9 cellular contexts compared by ENCODE assay signal in genomic region chr15:60299452-60300047, GRCh38.
A peak's percentile ranks its signal among the peaks of the same experiment; 100 is the strongest.
DNase-seq lines count a peak whose midpoint lies in the region; ATAC-seq and TF ChIP-seq lines count a peak whose summit lies in the region.
"Had no signal": no experiment of that assay in that cellular context is flagged by ENCODE, and none has a peak within 500 bp of the region (broad histone marks: within the 10 kb centered on the region; RNA-seq: fewer than 3 reads in every experiment).

No MANE protein-coding gene starts in this region.

- H3K4me1 Mint-ChIP-seq in GM23338 (peaks cover 5% of the 10 kb centered on the region; the same call in 2 of the 3 replicates), natural killer cell (no peaks in the 10 kb centered on the region)
- H3K4me1 Mint-ChIP-seq: activated naive CD8-positive, alpha-beta T cell treated with anti-CD3 and anti-CD28 coated beads, Interleukin-2, amount 10 ng/mL, durations not matched to agents 7 days and 5 days had no signal

- no peak for TF ChIP-seq POLR2A in ovary (IDR thresholded peaks at IDR 0.05)

- H3K9me2 ChIP-seq in GM23338 (ENCODE audit: insufficient read depth) (no peaks in the 10 kb centered on the region; the same call in 1 of the 2 replicates), OCI-LY7 (ENCODE audit: insufficient read depth, low read length) (no peaks in the 10 kb centered on the region)

- H3K36me3 Mint-ChIP-seq in GM23338 (ENCODE audit: low read depth) (peaks cover 14% of the 10 kb centered on the region), natural killer cell (no peaks in the 10 kb centered on the region)
- H3K36me3 Mint-ChIP-seq: activated naive CD8-positive, alpha-beta T cell treated with anti-CD3 and anti-CD28 coated beads, Interleukin-2, amount 10 ng/mL, durations not matched to agents 7 days and 5 days had no signal

- no peak overlapping the region for H3K4me3 Mint-ChIP-seq in GM23338
- no peak overlapping the region for H3K4me3 Mint-ChIP-seq in natural killer cell
- H3K4me3 Mint-ChIP-seq: activated naive CD8-positive, alpha-beta T cell treated with anti-CD3 and anti-CD28 coated beads, Interleukin-2, amount 10 ng/mL, durations not matched to agents 7 days and 5 days had no signal

- peak; percentile 23 to 36; a peak in 2 of 4 replicates for TF ChIP-seq CTCF in GM23338 (conservative IDR thresholded peaks at IDR 0.05; ENCODE audit: low read depth in 2 of 2)
- no peak for TF ChIP-seq CTCF in ovary (IDR thresholded peaks at IDR 0.05)
- TF ChIP-seq CTCF in OCI-LY7 (conservative IDR thresholded peaks at IDR 0.05; ENCODE audit: low read length): no peak
- TF ChIP-seq CTCF in natural killer cell (IDR thresholded peaks at IDR 0.05): no peak

- H3K36me3 ChIP-seq in GM23338 (ENCODE audit: insufficient read depth): peaks cover 5% of the 10 kb centered on the region; the same call in 1 of the 2 replicates
- no peaks in the 10 kb centered on the region for H3K36me3 ChIP-seq in endocrine pancreas (ENCODE audit: control insufficient read depth, insufficient read depth, low read length)
- H3K36me3 ChIP-seq in ovary: no peaks in the 10 kb centered on the region
- H3K36me3 ChIP-seq in OCI-LY7 (ENCODE audit: insufficient read depth, low read length): no peaks in the 10 kb centered on the region

- 5 to 15% (median 8%) methylated on average over 18 of the region's 18 CpGs for WGBS in ovary, 3 donors

- H3K4me3 ChIP-seq in GM23338: no peak overlapping the region
- peak overlapping the region; percentile 35 for H3K4me3 ChIP-seq in endocrine pancreas (ENCODE audit: control insufficient read depth, insufficient read depth, low read length)
- no peak overlapping the region for H3K4me3 ChIP-seq in ovary
- H3K4me3 ChIP-seq in OCI-LY7 (ENCODE audit: low read depth, low read length, poor library complexity, severe bottlenecking): no peak overlapping the region

- H3K9me3 ChIP-seq in endocrine pancreas (ENCODE audit: control insufficient read depth, low read length): no peaks in the 10 kb centered on the region
- H3K9me3 ChIP-seq in ovary: no peaks in the 10 kb centered on the region
- H3K9me3 ChIP-seq in OCI-LY7 (ENCODE audit: low read length): no peaks in the 10 kb centered on the region

- H3K9ac ChIP-seq in endocrine pancreas (ENCODE audit: control insufficient read depth, insufficient read depth, low read length): no peak overlapping the region

- ATAC-seq in GM23338 (peak; percentile 82), GM18870 (IDR thresholded peaks at IDR 0.05; ENCODE audit: unreplicated experiment) (no peak), natural killer cell (no peak)

- H3K27me3 ChIP-seq in GM23338 (ENCODE audit: insufficient read depth) (no peaks in the 10 kb centered on the region), endocrine pancreas (ENCODE audit: control insufficient read depth, insufficient read depth, low read length) (no peaks in the 10 kb centered on the region), ovary (no peaks in the 10 kb centered on the region)

- H3K79me2 ChIP-seq in GM23338 (replicated peaks; ENCODE audit: insufficient read depth) (no peaks in the 10 kb centered on the region), OCI-LY7 (ENCODE audit: insufficient read depth, low read depth, low read length) (no peaks in the 10 kb centered on the region)

- H3K27ac ChIP-seq in GM23338 (ENCODE audit: low read depth) (no peak overlapping the region), ovary (no peak overlapping the region), OCI-LY7 (ENCODE audit: low read depth, low read length, poor library complexity, severe bottlenecking) (no peak overlapping the region)

- intact Hi-C loops in ovary (cut with DNase I): no loop called here
- intact Hi-C loops in OCI-LY7 (cut with micrococcal nuclease; ENCODE audit: unreplicated experiment): no loop called here
- intact Hi-C loops in natural killer cell (cut with micrococcal nuclease): no loop called here

- POLR2A ChIA-PET in OCI-LY7 (lab: Charles Lee): no interaction called here

- H3K4me2 ChIP-seq in GM23338 (no peak overlapping the region), OCI-LY7 (ENCODE audit: low read length) (no peak overlapping the region)

- H3K9me3 Mint-ChIP-seq in GM23338 (peaks cover 24% of the 10 kb centered on the region), natural killer cell (peaks cover 0 to 2% of the 10 kb centered on the region in 2 donors)

- CTCF ChIA-PET in OCI-LY7 (lab: Charles Lee; ENCODE audit: unreplicated experiment): no interaction called here

- H2AFZ ChIP-seq in GM23338: peak overlapping the region; percentile 88; the same call in 1 of the 2 replicates
- no peak overlapping the region for H2AFZ ChIP-seq in OCI-LY7 (ENCODE audit: low read length)

- H4K20me1 ChIP-seq in GM23338 (replicated peaks; ENCODE audit: insufficient read depth) (no peaks in the 10 kb centered on the region), OCI-LY7 (ENCODE audit: insufficient read depth, low read length) (no peaks in the 10 kb centered on the region)

- peak; percentile 48 for DNase-seq in GM23338 (ENCODE audit: low spot score)
- DNase-seq in NCI-H446 treated with DMSO at 0.1 percent for 48 hours (lab: John Stamatoyannopoulos, UW): peak; percentile 93
- DNase-seq in ovary: peak; percentile 15 to 47 (median 30)
- DNase-seq in OCI-LY7 (ENCODE audit: low spot score): no peak
- DNase-seq in CD1c-positive myeloid dendritic cell (ENCODE audit: extremely low spot score): no peak
- no peak for DNase-seq in natural killer cell
- DNase-seq: activated naive CD8-positive, alpha-beta T cell treated with anti-CD3 and anti-CD28 coated beads, Interleukin-2, amount 10 ng/mL, durations not matched to agents 7 days and 5 days had no signal

- H3K27ac Mint-ChIP-seq in GM23338 (no peak overlapping the region), natural killer cell (no peak overlapping the region)
- H3K27ac Mint-ChIP-seq: activated naive CD8-positive, alpha-beta T cell treated with anti-CD3 and anti-CD28 coated beads, Interleukin-2, amount 10 ng/mL, durations not matched to agents 7 days and 5 days had no signal

- peaks cover 3% of the 10 kb centered on the region for H3K27me3 Mint-ChIP-seq in GM23338 (ENCODE audit: insufficient read depth, low read depth, poor library complexity)
- H3K27me3 Mint-ChIP-seq in natural killer cell (ENCODE audit: low read depth in 2 of 2): peaks cover 16% of the 10 kb centered on the region in 2 donors

- H3F3A ChIP-seq in GM23338 (replicated peaks; ENCODE audit: low read depth): no peaks in the 10 kb centered on the region

- BruUV-seq in OCI-LY7 (replicated peaks; lab: Mats Ljungman, UMichigan): no TSS peak

- H3K4me1 ChIP-seq in GM23338 (ENCODE audit: insufficient read depth) (no peaks in the 10 kb centered on the region), endocrine pancreas (ENCODE audit: control insufficient read depth, insufficient read depth, low read length) (peaks cover 4% of the 10 kb centered on the region), ovary (ENCODE audit: insufficient read depth) (no peaks in the 10 kb centered on the region), OCI-LY7 (ENCODE audit: insufficient read depth, low read length, poor library complexity, severe bottlenecking) (no peaks in the 10 kb centered on the region)

- no peak for TF ChIP-seq EP300 in ovary (IDR thresholded peaks at IDR 0.05)

TF ChIP-seq in GM23338, 12 proteins besides CTCF, POLR2A, EP300 and RAD21:
- no peak for TF ChIP-seq ZNF331 (CRISPR knock-in tag; IDR thresholded peaks at IDR 0.05; ENCODE audit: low read depth)
- no peak for TF ChIP-seq ETS1 (IDR thresholded peaks at IDR 0.05)
- TF ChIP-seq EZH2phosphoT487 (IDR thresholded peaks at IDR 0.05; ENCODE audit: unreplicated experiment): no peak
- no peak for TF ChIP-seq EZH2 (IDR thresholded peaks at IDR 0.05; ENCODE audit: low read depth, unreplicated experiment)
- TF ChIP-seq REST (IDR thresholded peaks at IDR 0.05; ENCODE audit: unreplicated experiment): no peak
- no peak for TF ChIP-seq STAT1 (IDR thresholded peaks at IDR 0.05; ENCODE audit: unreplicated experiment)

Comparison
In these comparisons a context has a peak if more than half of its experiments do, and no peak if none do; other contexts are left out.
1. DNase-seq: peak in GM23338 (single experiment), NCI-H446 treated with DMSO at 0.1 percent for 48 hours (single experiment) and ovary (5 of 5); none in OCI-LY7 (single experiment), CD1c-positive myeloid dendritic cell (single experiment) and natural killer cell (single experiment).
2. CTCF ChIP-seq: peak in GM23338 (2 of 2); none in ovary (0 of 3), OCI-LY7 (single experiment) and natural killer cell (single experiment).